ENCODE assay signal across 3 cellular contexts in genomic region chr6:155344341-155345006, GRCh38.
TF ChIP-seq lines count a peak whose summit lies in the region.

No MANE protein-coding gene starts in this region.

TF ChIP-seq in HepG2, 621 proteins besides CTCF, POLR2A, EP300 and RAD21 (continued from another document and continues in another):
- TF ChIP-seq ATF4 (CRISPR knock-in tag; IDR thresholded peaks at IDR 0.05) (peak in 1 of 2 experiments; percentile 72; a peak in 2 of 4 replicates), ZNF101 (CRISPR knock-in tag; IDR thresholded peaks at IDR 0.05; ENCODE audit: borderline replicate concordance, low read depth) (no peak), ZNF362 (CRISPR knock-in tag; IDR thresholded peaks at IDR 0.05; ENCODE audit: borderline replicate concordance) (peak; percentile 61; the same call in 1 of the 2 replicates), POGZ (CRISPR knock-in tag; IDR thresholded peaks at IDR 0.05) (peak; percentile 17; the same call in 1 of the 2 replicates), ZFYVE20 (CRISPR knock-in tag; IDR thresholded peaks at IDR 0.05; ENCODE audit: borderline replicate concordance, low read depth) (no peak), ZNF770 (CRISPR knock-in tag; IDR thresholded peaks at IDR 0.05) (no peak), TAF1 (CRISPR knock-in tag; IDR thresholded peaks at IDR 0.05) (no peak), ZMYM4 (CRISPR knock-in tag; IDR thresholded peaks at IDR 0.05) (peak; percentile 45; the same call in 1 of the 2 replicates), SOX6 (IDR thresholded peaks at IDR 0.05) (no peak), SOX6 (CRISPR knock-in tag; IDR thresholded peaks at IDR 0.05) (peak; percentile 33; the same call in 1 of the 2 replicates)

TF ChIP-seq in HEK293, 187 proteins besides CTCF, POLR2A, EP300 and RAD21 (continued from another document):
- TF ChIP-seq ZBTB10 (tag by site-specific recombination; IDR thresholded peaks at IDR 0.05) (no peak), ATF2 (tag by site-specific recombination; IDR thresholded peaks at IDR 0.05; ENCODE audit: low read depth) (peak; percentile 54)

TF ChIP-seq in WTC11, 78 proteins besides CTCF, POLR2A, EP300 and RAD21 (continued from another document):
- TF ChIP-seq STAT6 (CRISPR knock-in tag; conservative IDR thresholded peaks at IDR 0.05; ENCODE audit: low read depth): no peak
- TF ChIP-seq ZNF281 (CRISPR knock-in tag; IDR thresholded peaks at IDR 0.05): no peak
- TF ChIP-seq PREB (CRISPR knock-in tag; IDR thresholded peaks at IDR 0.05; ENCODE audit: borderline replicate concordance): no peak
- peak; percentile 37; the same call in 1 of the 2 replicates for TF ChIP-seq GABPB1 (CRISPR knock-in tag; IDR thresholded peaks at IDR 0.05)
